In the genomic region with DNA sequence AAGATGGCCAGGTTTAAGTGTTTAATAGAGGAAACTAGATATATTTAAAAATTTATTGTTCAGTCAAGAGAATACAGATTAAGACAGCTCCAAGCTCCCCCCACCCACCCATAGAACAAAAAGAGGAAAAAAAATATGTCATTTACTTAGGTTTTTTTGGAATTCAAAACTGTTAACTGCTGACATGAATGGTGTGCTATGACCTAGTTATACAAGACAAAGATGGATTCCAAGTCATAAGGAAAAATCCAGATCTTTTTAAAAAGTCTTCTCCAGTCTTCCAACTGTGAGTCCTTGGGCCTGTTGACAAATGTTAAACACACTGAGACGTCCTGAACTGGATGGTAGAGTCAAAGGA, we compare ENCODE assay signal across 8 cellular contexts. TPM values are rescaled to one million over a fixed set of nuclear protein-coding genes. Genes with fewer than 3 reads are reported as not detected.
DNase-seq lines count a peak whose midpoint lies in the region; ATAC-seq and TF ChIP-seq lines count a peak whose summit lies in the region.

No MANE protein-coding gene starts in this region.

- DNase-seq in GM12865 (ENCODE audit: low read depth), result no peak
- DNase-seq in SK-N-MC (ENCODE audit: low read depth, low spot score), result no peak
- DNase-seq in fibroblast of mammary gland (ENCODE audit: low read depth), result no peak
- DNase-seq in sigmoid colon, result no peak
- DNase-seq in head of caudate nucleus, result no peak
- no peak for DNase-seq in DMS 273 treated with DMSO at 0.1 percent for 48 hours (lab: John Stamatoyannopoulos, UW)
- DNase-seq in islet precursor cell, result no peak

- H3K36me3 ChIP-seq in SK-N-MC (ENCODE audit: insufficient read depth, low read length) (peaks cover 3% of the 10 kb centered on the region; the same call in 1 of the 2 replicates), sigmoid colon (peaks cover 0 to 1% (median 0%) of the 10 kb centered on the region in 4 donors)

- H3K27me3 ChIP-seq in sigmoid colon, result no peaks in the 10 kb centered on the region

- no peak for TF ChIP-seq POLR2A in sigmoid colon (IDR thresholded peaks at IDR 0.05)

- H3K9ac ChIP-seq in SK-N-MC (ENCODE audit: insufficient read length), result peak overlapping the region; percentile 94

- intact Hi-C loops in sigmoid colon (cut with DNase I) (loop anchor here (10.0 kb wide), 1 partner anchor 262 kb away; no protein-coding TSS in a partner anchor), head of caudate nucleus (cut with DNase I) (no loop called here)

- ATAC-seq in HG02973 (IDR thresholded peaks at IDR 0.05; ENCODE audit: unreplicated experiment), result no peak

- H3K9me3 ChIP-seq in SK-N-MC (ENCODE audit: low read depth, low read length) (no peaks in the 10 kb centered on the region), sigmoid colon (no peaks in the 10 kb centered on the region)

- TF ChIP-seq EP300 in sigmoid colon (IDR thresholded peaks at IDR 0.05), result no peak

- 0% methylated on average over 1 of the region's 1 CpG for WGBS in sigmoid colon, 2 donors

- no peak for TF ChIP-seq CTCF in GM12865 (IDR thresholded peaks at IDR 0.05; ENCODE audit: insufficient read depth, low read depth, low read length, missing control alignments)
- no peak for TF ChIP-seq CTCF in fibroblast of mammary gland (conservative IDR thresholded peaks at IDR 0.05; ENCODE audit: control insufficient read depth, insufficient read depth, low read depth, low read length)
- TF ChIP-seq CTCF in sigmoid colon (IDR thresholded peaks at IDR 0.05), result no peak

- H3K4me1 ChIP-seq in sigmoid colon, result peaks cover 0 to 50% (median 47%) of the 10 kb centered on the region in 4 donors

- H3K4me3 ChIP-seq in GM12865 (ENCODE audit: low read depth, low read length) (peak overlapping the region; percentile 82), SK-N-MC (peak overlapping the region; percentile 74), fibroblast of mammary gland (ENCODE audit: control insufficient read depth, low read depth, low read length) (peak overlapping the region; percentile 53), sigmoid colon (peak overlapping the region; percentile 63 to 81 (median 78))

- H3K27ac ChIP-seq in SK-N-MC (peak overlapping the region; percentile 93), sigmoid colon (peak overlapping the region; percentile 100)

RNA-seq across cellular contexts. Expression of gene SETD1B, which starts 1.3 kb away (rescaled TPM):
- total RNA-seq in sigmoid colon, result 10 to 100 TPM in 2 of 4 donors, 1 to 10 TPM in 2; 7.6 to 16.9 (median 11.4) TPM
- polyA plus RNA-seq in sigmoid colon, result 10 to 100 TPM in 1 of 3 donors, 1 to 10 TPM in 2; 2.4 to 16.0 (median 3.0) TPM

RNA-seq across cellular contexts. Expression of gene RHOF, which starts 9.0 kb away (rescaled TPM):
- 10 to 100 TPM in 1 of 4 donors, 1 to 10 TPM in 3; 7.6 to 15.0 (median 8.1) TPM for total RNA-seq in sigmoid colon
- polyA plus RNA-seq in sigmoid colon, result 100 to 1,000 TPM in 1 of 3 donors, 10 to 100 TPM in 2; 35.4 to 132 (median 48.9) TPM

RNA-seq across cellular contexts. Expression of gene HPD, which starts 56.2 kb away (rescaled TPM):
- total RNA-seq in sigmoid colon, result 1 to 10 TPM in 1 of 4 donors, under 1 TPM in 3; 0.27 to 2.8 (median 0.34) TPM
- 1 to 10 TPM in 1 of 3 donors, under 1 TPM in 1, not detected in 1; 0.86 to 2.4 TPM for polyA plus RNA-seq in sigmoid colon
